8 cellular contexts compared by ENCODE assay signal in the genomic region with DNA sequence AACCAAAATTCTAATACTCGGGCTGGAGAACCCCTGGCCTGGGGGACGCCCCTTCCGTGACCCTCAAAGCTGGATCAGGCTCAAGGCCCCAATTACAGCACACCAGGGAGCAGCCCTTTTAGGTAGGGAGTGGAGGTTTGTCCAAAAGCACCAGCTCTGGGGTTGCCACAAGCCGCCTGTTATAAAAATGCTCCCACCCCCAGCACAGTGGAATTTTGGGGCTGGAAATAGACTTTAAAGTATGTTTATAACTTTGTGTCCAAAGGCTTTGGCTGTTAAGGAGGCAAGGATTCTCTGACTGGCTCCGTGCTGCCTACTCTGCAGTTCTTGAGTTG. TPM values are rescaled to one million over a fixed set of nuclear protein-coding genes. Genes with fewer than 3 reads are reported as not detected.
DNase-seq lines count a peak whose midpoint lies in the region; ATAC-seq and TF ChIP-seq lines count a peak whose summit lies in the region.

No MANE protein-coding gene starts in this region.

- peaks cover 0 to 34% (median 14%) of the 10 kb centered on the region in 4 donors for H3K4me1 Mint-ChIP-seq in CD4-positive, CD25-positive, alpha-beta regulatory T cell
- peaks cover 27% of the 10 kb centered on the region for H3K4me1 Mint-ChIP-seq in dendritic cell treated with granulocyte-macrophage colony-stimulating factor and Interleukin-4, amounts not matched to agents 40 ng/mL and 50 ng/mL, for 4 days (ENCODE audit: low read depth)

- no peaks in the 10 kb centered on the region for H3K27me3 ChIP-seq in CD4-positive, CD25-positive, alpha-beta regulatory T cell (ENCODE audit: control insufficient read depth, insufficient read depth, low read length)
- no peaks in the 10 kb centered on the region for H3K27me3 ChIP-seq in neural cell (ENCODE audit: insufficient read depth, low read depth, low read length)

- H3F3A ChIP-seq in neural cell (ENCODE audit: insufficient read depth, low read length, poor library complexity, severe bottlenecking), result no peaks in the 10 kb centered on the region

- TF ChIP-seq CTCF in LNCaP clone FGC (IDR thresholded peaks at IDR 0.05; ENCODE audit: control insufficient read depth, extremely low read depth, insufficient read depth) (no peak), neural cell (IDR thresholded peaks at IDR 0.05; ENCODE audit: poor library complexity, severe bottlenecking) (no peak)

- intact Hi-C loops in dendritic cell treated with granulocyte-macrophage colony-stimulating factor and Interleukin-4, amounts not matched to agents 40 ng/mL and 50 ng/mL, for 4 days (cut with micrococcal nuclease), result no loop called here

- peaks cover 23% of the 10 kb centered on the region for H3K4me1 ChIP-seq in CD4-positive, CD25-positive, alpha-beta regulatory T cell (ENCODE audit: control insufficient read depth, insufficient read depth, low read length, poor library complexity, severe bottlenecking)

- H3K36me3 ChIP-seq in CD4-positive, CD25-positive, alpha-beta regulatory T cell (ENCODE audit: control insufficient read depth, insufficient read depth, low read length), result peaks cover 39% of the 10 kb centered on the region
- no peaks in the 10 kb centered on the region for H3K36me3 ChIP-seq in neural cell (ENCODE audit: insufficient read depth, low read length)

- H3K36me3 Mint-ChIP-seq in CD4-positive, CD25-positive, alpha-beta regulatory T cell, result peaks cover 13% of the 10 kb centered on the region
- H3K36me3 Mint-ChIP-seq in dendritic cell treated with granulocyte-macrophage colony-stimulating factor and Interleukin-4, amounts not matched to agents 40 ng/mL and 50 ng/mL, for 4 days (ENCODE audit: low read depth), result peaks cover 100% of the 10 kb centered on the region

- H3K27ac Mint-ChIP-seq in CD4-positive, CD25-positive, alpha-beta regulatory T cell, result peak overlapping the region; percentile 94 to 98 (median 97)
- H3K27ac Mint-ChIP-seq in dendritic cell treated with granulocyte-macrophage colony-stimulating factor and Interleukin-4, amounts not matched to agents 40 ng/mL and 50 ng/mL, for 4 days, result peak overlapping the region; percentile 98

- H4K20me1 ChIP-seq in neural cell (ENCODE audit: insufficient read depth), result no peaks in the 10 kb centered on the region

- no peaks in the 10 kb centered on the region for H3K9me3 Mint-ChIP-seq in CD4-positive, CD25-positive, alpha-beta regulatory T cell
- no peaks in the 10 kb centered on the region for H3K9me3 Mint-ChIP-seq in dendritic cell treated with granulocyte-macrophage colony-stimulating factor and Interleukin-4, amounts not matched to agents 40 ng/mL and 50 ng/mL, for 4 days

- H3K9me2 ChIP-seq in neural cell (ENCODE audit: insufficient read depth, low read length), result no peaks in the 10 kb centered on the region

- H3K27ac ChIP-seq in CD4-positive, CD25-positive, alpha-beta regulatory T cell (ENCODE audit: insufficient read depth, low read length, poor library complexity, severe bottlenecking), result peak overlapping the region; percentile 89
- no peak overlapping the region for H3K27ac ChIP-seq in neural cell (ENCODE audit: low read length)

- no peak overlapping the region for H3K4me3 ChIP-seq in CD4-positive, CD25-positive, alpha-beta regulatory T cell (ENCODE audit: low read depth, low read length)
- H3K4me3 ChIP-seq in LNCaP clone FGC (ENCODE audit: low read depth, low read length), result peak overlapping the region; percentile 92
- H3K4me3 ChIP-seq in neural cell (ENCODE audit: low read length), result peak overlapping the region; percentile 92

- no peak for ATAC-seq in CD4-positive, CD25-positive, alpha-beta regulatory T cell (ENCODE audit: low read depth in 2 of 2)
- ATAC-seq in HG03280 (IDR thresholded peaks at IDR 0.05; ENCODE audit: unreplicated experiment) (no peak), HG02840 (IDR thresholded peaks at IDR 0.05; ENCODE audit: low FRiP score, unreplicated experiment) (no peak)

- no peak for DNase-seq in CD4-positive, CD25-positive, alpha-beta regulatory T cell
- DNase-seq in LNCaP clone FGC (ENCODE audit: low read depth), result no peak
- DNase-seq in superior temporal gyrus (ENCODE audit: extremely low spot score), result no peak
- DNase-seq in kidney tubule cell (ENCODE audit: low spot score), result no peak

- no peak overlapping the region for H3K4me2 ChIP-seq in neural cell (ENCODE audit: low read length)

- TF ChIP-seq EP300 in neural cell (conservative IDR thresholded peaks at IDR 0.05; ENCODE audit: poor library complexity, severe bottlenecking), result no peak

- no peak overlapping the region for H3K9ac ChIP-seq in neural cell (ENCODE audit: low read length)

- peaks cover 5% of the 10 kb centered on the region for H3K27me3 Mint-ChIP-seq in CD4-positive, CD25-positive, alpha-beta regulatory T cell
- H3K27me3 Mint-ChIP-seq in dendritic cell treated with granulocyte-macrophage colony-stimulating factor and Interleukin-4, amounts not matched to agents 40 ng/mL and 50 ng/mL, for 4 days, result no peaks in the 10 kb centered on the region

- no peaks in the 10 kb centered on the region for H3K9me3 ChIP-seq in CD4-positive, CD25-positive, alpha-beta regulatory T cell (ENCODE audit: control insufficient read depth in 2 of 2, low read length in 2 of 2)
- no peaks in the 10 kb centered on the region for H3K9me3 ChIP-seq in neural cell (ENCODE audit: low read length)

- TF ChIP-seq RAD21 in neural cell (conservative IDR thresholded peaks at IDR 0.05), result no peak

- H2AFZ ChIP-seq in neural cell (ENCODE audit: low read depth, low read length), result no peak overlapping the region

- H3K79me2 ChIP-seq in neural cell (replicated peaks; ENCODE audit: insufficient read depth, low read length), result peaks cover 3% of the 10 kb centered on the region

- peak overlapping the region; percentile 98 to 100 (median 100) for H3K4me3 Mint-ChIP-seq in CD4-positive, CD25-positive, alpha-beta regulatory T cell
- H3K4me3 Mint-ChIP-seq in dendritic cell treated with granulocyte-macrophage colony-stimulating factor and Interleukin-4, amounts not matched to agents 40 ng/mL and 50 ng/mL, for 4 days, result peak overlapping the region; percentile 98

TF ChIP-seq in neural cell, 6 proteins besides CTCF, POLR2A, EP300 and RAD21:
- no peak for TF ChIP-seq EZH2 (IDR thresholded peaks at IDR 0.05; ENCODE audit: borderline replicate concordance, insufficient read depth, low read length, poor library complexity, severe bottlenecking)
- no peak for TF ChIP-seq POLR2AphosphoS5 (IDR thresholded peaks at IDR 0.05)
- TF ChIP-seq, protein P1, sequence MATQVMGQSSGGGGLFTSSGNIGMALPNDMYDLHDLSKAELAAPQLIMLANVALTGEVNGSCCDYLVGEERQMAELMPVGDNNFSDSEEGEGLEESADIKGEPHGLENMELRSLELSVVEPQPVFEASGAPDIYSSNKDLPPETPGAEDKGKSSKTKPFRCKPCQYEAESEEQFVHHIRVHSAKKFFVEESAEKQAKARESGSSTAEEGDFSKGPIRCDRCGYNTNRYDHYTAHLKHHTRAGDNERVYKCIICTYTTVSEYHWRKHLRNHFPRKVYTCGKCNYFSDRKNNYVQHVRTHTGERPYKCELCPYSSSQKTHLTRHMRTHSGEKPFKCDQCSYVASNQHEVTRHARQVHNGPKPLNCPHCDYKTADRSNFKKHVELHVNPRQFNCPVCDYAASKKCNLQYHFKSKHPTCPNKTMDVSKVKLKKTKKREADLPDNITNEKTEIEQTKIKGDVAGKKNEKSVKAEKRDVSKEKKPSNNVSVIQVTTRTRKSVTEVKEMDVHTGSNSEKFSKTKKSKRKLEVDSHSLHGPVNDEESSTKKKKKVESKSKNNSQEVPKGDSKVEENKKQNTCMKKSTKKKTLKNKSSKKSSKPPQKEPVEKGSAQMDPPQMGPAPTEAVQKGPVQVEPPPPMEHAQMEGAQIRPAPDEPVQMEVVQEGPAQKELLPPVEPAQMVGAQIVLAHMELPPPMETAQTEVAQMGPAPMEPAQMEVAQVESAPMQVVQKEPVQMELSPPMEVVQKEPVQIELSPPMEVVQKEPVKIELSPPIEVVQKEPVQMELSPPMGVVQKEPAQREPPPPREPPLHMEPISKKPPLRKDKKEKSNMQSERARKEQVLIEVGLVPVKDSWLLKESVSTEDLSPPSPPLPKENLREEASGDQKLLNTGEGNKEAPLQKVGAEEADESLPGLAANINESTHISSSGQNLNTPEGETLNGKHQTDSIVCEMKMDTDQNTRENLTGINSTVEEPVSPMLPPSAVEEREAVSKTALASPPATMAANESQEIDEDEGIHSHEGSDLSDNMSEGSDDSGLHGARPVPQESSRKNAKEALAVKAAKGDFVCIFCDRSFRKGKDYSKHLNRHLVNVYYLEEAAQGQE (IDR thresholded peaks at IDR 0.05; ENCODE audit: borderline replicate concordance), result no peak
- no peak for TF ChIP-seq TAF1 (IDR thresholded peaks at IDR 0.05; ENCODE audit: low read depth)
- TF ChIP-seq MXI1 (conservative IDR thresholded peaks at IDR 0.05; ENCODE audit: poor library complexity, severe bottlenecking), result no peak
- no peak for TF ChIP-seq SMC3 (conservative IDR thresholded peaks at IDR 0.05; ENCODE audit: poor library complexity)

RNA-seq across cellular contexts. Expression of a gene that starts 0.6 kb away (rescaled TPM):
- total RNA-seq in CD4-positive, CD25-positive, alpha-beta regulatory T cell, result 155 TPM
- 10 to 100 TPM; 42.1 to 51.0 (median 45.7) TPM for polyA plus RNA-seq in CD4-positive, CD25-positive, alpha-beta regulatory T cell
- polyA plus RNA-seq in neural cell, result 18.4 and 31.2 TPM in 2 replicates
- polyA minus RNA-seq in neural cell, result 32.4 and 34.2 TPM in 2 replicates

RNA-seq across cellular contexts. Expression of a gene that starts 16.0 kb away (rescaled TPM):
- 120 TPM for total RNA-seq in CD4-positive, CD25-positive, alpha-beta regulatory T cell
- 10 to 100 TPM; 29.9 to 48.5 (median 40.4) TPM for polyA plus RNA-seq in CD4-positive, CD25-positive, alpha-beta regulatory T cell
- 77.1 and 115 TPM in 2 replicates for polyA plus RNA-seq in neural cell
- polyA minus RNA-seq in neural cell, result 19.5 and 20.6 TPM in 2 replicates

RNA-seq across cellular contexts. Expression of a gene that starts 19.5 kb away (rescaled TPM):
- 114 TPM for total RNA-seq in CD4-positive, CD25-positive, alpha-beta regulatory T cell
- 10 to 100 TPM; 24.1 to 31.9 (median 30.7) TPM for polyA plus RNA-seq in CD4-positive, CD25-positive, alpha-beta regulatory T cell
- polyA plus RNA-seq in neural cell, result 51.6 and 63.5 TPM in 2 replicates
- polyA minus RNA-seq in neural cell, result 44.3 and 50.6 TPM in 2 replicates

RNA-seq across cellular contexts. Expression of a gene that starts 24.6 kb away (rescaled TPM):
- 84.4 TPM for total RNA-seq in CD4-positive, CD25-positive, alpha-beta regulatory T cell
- 100 to 1,000 TPM; 123 to 168 (median 142) TPM for polyA plus RNA-seq in CD4-positive, CD25-positive, alpha-beta regulatory T cell
- 12.2 and 12.3 TPM in 2 replicates for polyA plus RNA-seq in neural cell
- 10.5 and 13.9 TPM in 2 replicates for polyA minus RNA-seq in neural cell

RNA-seq across cellular contexts. Expression of a gene that starts 25.5 kb away (rescaled TPM):
- 85.3 TPM for total RNA-seq in CD4-positive, CD25-positive, alpha-beta regulatory T cell
- polyA plus RNA-seq in CD4-positive, CD25-positive, alpha-beta regulatory T cell, result 1 to 10 TPM; 4.1 to 7.2 (median 5.9) TPM
- polyA plus RNA-seq in neural cell, result 7.5 and 8.1 TPM in 2 replicates
- 3.2 and 4.4 TPM in 2 replicates for polyA minus RNA-seq in neural cell
